23 cellular contexts compared by ENCODE assay signal in the genomic region with DNA sequence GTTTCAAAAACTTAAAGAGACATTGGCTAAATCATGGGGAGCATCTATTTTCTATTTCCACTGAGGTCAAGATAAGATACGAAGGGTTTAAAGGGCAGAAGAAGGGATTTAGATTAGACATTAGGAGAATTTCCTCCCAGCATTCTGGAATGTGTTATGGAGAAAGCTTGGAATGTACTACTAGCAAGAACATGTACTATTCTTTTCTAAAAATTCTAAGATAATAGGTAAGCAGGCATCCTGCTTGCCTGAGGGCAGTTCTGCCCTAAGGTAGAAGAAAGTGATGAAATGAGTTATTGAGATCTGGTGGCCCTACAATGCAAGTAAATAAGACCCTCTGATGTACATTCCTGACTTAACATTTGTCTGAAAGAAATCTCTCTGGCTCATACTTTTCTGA.
A peak's percentile ranks its signal among the peaks of the same experiment; 100 is the strongest.
DNase-seq lines count a peak whose midpoint lies in the region; FAIRE-seq and TF ChIP-seq lines count a peak whose summit lies in the region.
"Had no signal": no experiment of that assay in that cellular context is flagged by ENCODE, and none has a peak within 500 bp of the region (broad histone marks: within the 10 kb centered on the region; RNA-seq: fewer than 3 reads in every experiment).

No MANE protein-coding gene starts in this region.

- H3K36me3 Mint-ChIP-seq in mesothelial cell of epicardium: no peaks in the 10 kb centered on the region
- H3K36me3 Mint-ChIP-seq in activated CD4-positive, alpha-beta T cell treated with anti-CD3 and anti-CD28 coated beads, Interleukin-2, amount 10 ng/mL, durations not matched to agents 7 days and 5 days (ENCODE audit: low read depth): no peaks in the 10 kb centered on the region
- H3K36me3 Mint-ChIP-seq: IgD-negative memory B cell had no signal

- DNase-seq in RWPE1 (ENCODE audit: low spot score) (peak; percentile 35), bronchial epithelial cell (ENCODE audit: low read depth) (peak; percentile 65), mesothelial cell of epicardium (ENCODE audit: low spot score in 2 of 2, unreplicated experiment in 2 of 2) (no peak), testis (no peak), frontal cortex (ENCODE audit: low spot score in 2 of 2) (no peak), HPDE6-E6E7 (ENCODE audit: extremely low spot score) (no peak)
- no peak for DNase-seq in activated CD4-positive, alpha-beta T cell treated with anti-CD3 and anti-CD28 coated beads, Interleukin-2, amount 10 ng/mL, durations not matched to agents 7 days and 5 days
- DNase-seq: Calu3; CD4-positive, alpha-beta memory T cell; DMS53; EL; H7; Karpas-422; MM.1S; NCI-H1092; NCI-H1436 treated with DMSO at 0.1 percent for 48 hours; NCI-H2029; NCI-H2171; NCI-H446 treated with DMSO at 0.1 percent for 48 hours; SIG-M5 had no signal

- H3K9me3 ChIP-seq in testis: no peaks in the 10 kb centered on the region
- H3K9me3 ChIP-seq: BLaER1 had no signal

- no peak for TF ChIP-seq POLR2A in testis (IDR thresholded peaks at IDR 0.05)

- no peak for FAIRE-seq in bronchial epithelial cell (lab: Jason Lieb, UNC)
- FAIRE-seq in frontal cortex (lab: Jason Lieb, UNC): no peak
- FAIRE-seq: GM12878 had no signal

- peak overlapping the region; percentile 67 for H3K27ac Mint-ChIP-seq in mesothelial cell of epicardium
- H3K27ac Mint-ChIP-seq in activated CD4-positive, alpha-beta T cell treated with anti-CD3 and anti-CD28 coated beads, Interleukin-2, amount 10 ng/mL, durations not matched to agents 7 days and 5 days: no peak overlapping the region
- H3K27ac Mint-ChIP-seq: IgD-negative memory B cell had no signal

- no peak for TF ChIP-seq CTCF in RWPE1 (conservative IDR thresholded peaks at IDR 0.05; ENCODE audit: low read depth)
- no peak for TF ChIP-seq CTCF in bronchial epithelial cell (IDR thresholded peaks at IDR 0.05; ENCODE audit: insufficient read depth, low read length, severe bottlenecking)
- no peak for TF ChIP-seq CTCF in mesothelial cell of epicardium (IDR thresholded peaks at IDR 0.05; ENCODE audit: unreplicated experiment)
- no peak for TF ChIP-seq CTCF in testis (IDR thresholded peaks at IDR 0.05)

- CTCF ChIA-PET in RWPE1 (lab: Yijun Ruan, JAX): no interaction called here
- CTCF ChIA-PET in activated CD4-positive, alpha-beta T cell treated with anti-CD3 and anti-CD28 coated beads, Interleukin-2, amount 10 ng/mL, durations not matched to agents 7 days and 5 days (lab: Charles Lee): interaction anchor here (0.8 kb wide), 1 partner anchor 13 kb away, joined by 3 read pairs; no protein-coding TSS in a partner anchor

- H3K27ac ChIP-seq in RWPE1 (no peak overlapping the region), testis (peak overlapping the region; percentile 51 to 53)
- H3K27ac ChIP-seq: BLaER1 had no signal

- POLR2A ChIA-PET in RWPE1 (lab: Yijun Ruan, JAX; ENCODE audit: low non-redundant PET): no interaction called here
- POLR2A ChIA-PET in activated CD4-positive, alpha-beta T cell treated with anti-CD3 and anti-CD28 coated beads, Interleukin-2, amount 10 ng/mL, durations not matched to agents 7 days and 5 days (lab: Charles Lee): no interaction called here

- 61% methylated on average over 1 of the region's 1 CpG for WGBS in testis, 2 donors

- intact Hi-C loops in testis (cut with DNase I; ENCODE audit: low total_unique reads): no loop called here

- H3K27me3 Mint-ChIP-seq in mesothelial cell of epicardium (ENCODE audit: low read depth): no peaks in the 10 kb centered on the region
- no peaks in the 10 kb centered on the region for H3K27me3 Mint-ChIP-seq in activated CD4-positive, alpha-beta T cell treated with anti-CD3 and anti-CD28 coated beads, Interleukin-2, amount 10 ng/mL, durations not matched to agents 7 days and 5 days
- H3K27me3 Mint-ChIP-seq: CD4-positive, alpha-beta memory T cell; IgD-negative memory B cell had no signal

- peaks cover 35% of the 10 kb centered on the region for H3K4me1 Mint-ChIP-seq in mesothelial cell of epicardium
- no peaks in the 10 kb centered on the region for H3K4me1 Mint-ChIP-seq in activated CD4-positive, alpha-beta T cell treated with anti-CD3 and anti-CD28 coated beads, Interleukin-2, amount 10 ng/mL, durations not matched to agents 7 days and 5 days
- H3K4me1 Mint-ChIP-seq: IgD-negative memory B cell had no signal

- no peak overlapping the region for H3K4me3 ChIP-seq in bronchial epithelial cell (ENCODE audit: low read depth, low read length)
- no peak overlapping the region for H3K4me3 ChIP-seq in testis
- H3K4me3 ChIP-seq: BLaER1, GM12878 had no signal

- H3K27me3 ChIP-seq in bronchial epithelial cell (ENCODE audit: control insufficient read depth, insufficient read depth, low read length): no peaks in the 10 kb centered on the region
- no peaks in the 10 kb centered on the region for H3K27me3 ChIP-seq in testis
- H3K27me3 ChIP-seq: BLaER1 had no signal

- H3K9me3 Mint-ChIP-seq in mesothelial cell of epicardium: no peaks in the 10 kb centered on the region
- H3K9me3 Mint-ChIP-seq in activated CD4-positive, alpha-beta T cell treated with anti-CD3 and anti-CD28 coated beads, Interleukin-2, amount 10 ng/mL, durations not matched to agents 7 days and 5 days: no peaks in the 10 kb centered on the region

- peaks cover 5% of the 10 kb centered on the region for H3K4me1 ChIP-seq in testis
- H3K4me1 ChIP-seq: BLaER1 had no signal

- H3K4me3 Mint-ChIP-seq in mesothelial cell of epicardium: no peak overlapping the region
- no peak overlapping the region for H3K4me3 Mint-ChIP-seq in activated CD4-positive, alpha-beta T cell treated with anti-CD3 and anti-CD28 coated beads, Interleukin-2, amount 10 ng/mL, durations not matched to agents 7 days and 5 days
- H3K4me3 Mint-ChIP-seq: CD4-positive, alpha-beta memory T cell; IgD-negative memory B cell had no signal

- H3K36me3 ChIP-seq in bronchial epithelial cell (ENCODE audit: control insufficient read depth, insufficient read depth, low read length) (no peaks in the 10 kb centered on the region), testis (ENCODE audit: low read depth, missing control alignments) (no peaks in the 10 kb centered on the region)
- H3K36me3 ChIP-seq: BLaER1 had no signal

Comparison
In these comparisons a context has a peak if more than half of its experiments do, and no peak if none do; other contexts are left out.
1. DNase-seq: peak in RWPE1 (single experiment) and bronchial epithelial cell (single experiment); none in mesothelial cell of epicardium (0 of 2), testis (single experiment), frontal cortex (0 of 2), activated CD4-positive, alpha-beta T cell treated with anti-CD3 and anti-CD28 coated beads, Interleukin-2, amount 10 ng/mL, durations not matched to agents 7 days and 5 days (single experiment) and HPDE6-E6E7 (single experiment).